Comparison of ENCODE assay signal across 17 cellular contexts in the genomic region with DNA sequence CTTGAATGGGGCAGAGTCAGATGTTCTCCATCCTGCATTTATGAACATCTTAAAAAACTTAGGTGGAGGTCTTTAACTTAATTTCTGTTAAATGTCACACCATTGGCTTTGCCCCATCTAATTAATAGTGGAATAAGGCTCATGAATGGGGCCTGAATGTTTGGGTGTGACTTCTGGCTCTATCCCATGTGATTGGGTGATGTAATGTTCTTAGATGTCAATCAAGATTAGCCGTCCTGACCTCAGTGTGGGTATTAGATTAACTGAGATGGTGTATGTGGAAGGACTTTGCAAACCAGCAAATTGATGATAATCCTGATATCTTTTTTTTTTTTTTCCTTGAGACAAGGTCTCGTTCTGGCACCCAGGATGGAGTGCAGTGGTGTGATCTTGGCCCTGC. TPM values are rescaled to one million over a fixed set of nuclear protein-coding genes. Genes with fewer than 3 reads are reported as not detected.
DNase-seq lines count a peak whose midpoint lies in the region; ATAC-seq, FAIRE-seq and TF ChIP-seq lines count a peak whose summit lies in the region.
"Had no signal": no experiment of that assay in that cellular context is flagged by ENCODE, and none has a peak within 500 bp of the region (broad histone marks: within the 10 kb centered on the region; RNA-seq: fewer than 3 reads in every experiment).

No MANE protein-coding gene starts in this region.

- no TSS peak for BruUV-seq in HepG2 (replicated peaks; lab: Mats Ljungman, UMichigan)

- no peaks in the 10 kb centered on the region for H3K36me3 ChIP-seq in esophagus (ENCODE audit: control insufficient read depth in 2 of 2, insufficient read depth in 2 of 2, low read length in 1 of 2)
- H3K36me3 ChIP-seq in smooth muscle cell (ENCODE audit: low read depth), result no peaks in the 10 kb centered on the region
- no peaks in the 10 kb centered on the region for H3K36me3 ChIP-seq in HepG2 (replicated peaks in 1 of 2; ENCODE audit: control insufficient read depth in 1 of 2, insufficient read depth in 2 of 2, low read length in 2 of 2)

- no peaks in the 10 kb centered on the region for H3K9me3 ChIP-seq in esophagus (ENCODE audit: control insufficient read depth in 2 of 2, insufficient read depth in 1 of 2, low read depth in 1 of 2, low read length in 1 of 2)
- no peaks in the 10 kb centered on the region for H3K9me3 ChIP-seq in smooth muscle cell (replicated peaks; ENCODE audit: low read depth)
- H3K9me3 ChIP-seq in HepG2 (ENCODE audit: low read length), result no peaks in the 10 kb centered on the region

- H3K4me2 ChIP-seq in smooth muscle cell (peak overlapping the region; percentile 68), HepG2 (ENCODE audit: low read depth, low read length) (no peak overlapping the region)
- H3K4me2 ChIP-seq: PC-9 had no signal

- peaks cover 5% of the 10 kb centered on the region for H3F3A ChIP-seq in smooth muscle cell (ENCODE audit: low read depth)

- DNase-seq in D721Med (ENCODE audit: insufficient read length, low spot score) (no peak), smooth muscle cell (lab: John Stamatoyannopoulos, UW; ENCODE audit: unreplicated experiment) (no peak), HepG2 (ENCODE audit: low spot score) (no peak), coronary artery (ENCODE audit: low spot score) (no peak), mesenteric fat pad (ENCODE audit: low spot score) (no peak), NCI-H2107 treated with DMSO at 0.1 percent for 48 hours (lab: John Stamatoyannopoulos, UW; ENCODE audit: unreplicated experiment) (no peak)
- DNase-seq: H7, MV-4-11, NCI-H1417 treated with DMSO at 0.1 percent for 48 hours, NCI-H2029, NCI-H2171 treated with DMSO at 0.1 percent for 48 hours, NCI-H774, PC-9 had no signal

- no peaks in the 10 kb centered on the region for H3K27me3 ChIP-seq in esophagus (ENCODE audit: control insufficient read depth in 1 of 2, insufficient read depth in 2 of 2, low read length in 2 of 2)
- H3K27me3 ChIP-seq in smooth muscle cell (ENCODE audit: low read depth), result no peaks in the 10 kb centered on the region
- H3K27me3 ChIP-seq in HepG2 (ENCODE audit: control insufficient read depth in 1 of 2, insufficient read depth in 2 of 2, low read length in 2 of 2), result no peaks in the 10 kb centered on the region; a peak in 1 of 5 replicates

- H3K27ac ChIP-seq in VCaP, result peak overlapping the region; percentile 15
- H3K27ac ChIP-seq in esophagus (ENCODE audit: low read depth in 2 of 2, low read length in 1 of 2), result peak overlapping the region; percentile 64 to 80
- H3K27ac ChIP-seq in smooth muscle cell (ENCODE audit: low read depth), result peak overlapping the region; percentile 59
- H3K27ac ChIP-seq in HepG2 (ENCODE audit: extremely low read length, insufficient read depth, low read length), result no peak overlapping the region
- H3K27ac ChIP-seq in coronary artery, result no peak overlapping the region
- H3K27ac ChIP-seq: HL-60, PC-9 had no signal

- in situ Hi-C loops in HepG2 (cut with HindIII; ENCODE audit: extremely low pct_ligation_motif_present, low pct_unique_long_range_greater_than_20kb), result no loop called here

- TF ChIP-seq EP300 in HepG2 (IDR thresholded peaks at IDR 0.05; ENCODE audit: low read depth in 2 of 2, low read length in 2 of 2) (no peak), HepG2 (CRISPR knock-in tag; IDR thresholded peaks at IDR 0.05; ENCODE audit: borderline replicate concordance) (no peak)

- H3K79me2 ChIP-seq in smooth muscle cell (ENCODE audit: low read depth), result peaks cover 32% of the 10 kb centered on the region
- no peaks in the 10 kb centered on the region for H3K79me2 ChIP-seq in HepG2 (ENCODE audit: insufficient read depth, low read length)

- H4K20me1 ChIP-seq in smooth muscle cell (ENCODE audit: low read depth), result no peaks in the 10 kb centered on the region
- no peaks in the 10 kb centered on the region for H4K20me1 ChIP-seq in HepG2 (ENCODE audit: insufficient read depth, low read length)

- 63 to 74% methylated on average over 2 of the region's 2 CpGs for WGBS in esophagus, 2 donors
- WGBS in smooth muscle cell (ENCODE audit: low lambda C conversion rate), result 83% methylated on average over 2 of the region's 2 CpGs
- WGBS in HepG2 (ENCODE audit: low lambda C conversion rate), result 15% methylated on average over 2 of the region's 2 CpGs

- peak; percentile 67 for FAIRE-seq in D721Med (lab: Jason Lieb, UNC)
- FAIRE-seq in HepG2 (lab: Jason Lieb, UNC), result no peak
- FAIRE-seq: HTR-8/SVneo had no signal

- H3K4me1 ChIP-seq in esophagus (ENCODE audit: control insufficient read depth in 2 of 2, insufficient read depth in 2 of 2, low read length in 1 of 2), result peaks cover 0 to 4% of the 10 kb centered on the region in 2 donors
- peaks cover 7% of the 10 kb centered on the region for H3K4me1 ChIP-seq in smooth muscle cell (ENCODE audit: low read depth)
- H3K4me1 ChIP-seq in HepG2 (ENCODE audit: insufficient read depth, low read length), result no peaks in the 10 kb centered on the region

- H3K4me3 ChIP-seq in esophagus (ENCODE audit: low read depth in 1 of 2, low read length in 2 of 2), result no peak overlapping the region
- H3K4me3 ChIP-seq in smooth muscle cell, result no peak overlapping the region
- H3K4me3 ChIP-seq in HepG2 (replicated peaks in 1 of 3; ENCODE audit: insufficient read depth in 1 of 3, low read depth in 2 of 3, low read length in 3 of 3), result no peak overlapping the region
- H3K4me3 ChIP-seq in coronary artery, result no peak overlapping the region
- H3K4me3 ChIP-seq: PC-9 had no signal

- TF ChIP-seq CTCF in D721Med (IDR thresholded peaks at IDR 0.05; ENCODE audit: insufficient read depth, missing control alignments), result no peak
- TF ChIP-seq CTCF in VCaP (conservative IDR thresholded peaks at IDR 0.05), result no peak
- no peak for TF ChIP-seq CTCF in smooth muscle cell (IDR thresholded peaks at IDR 0.05; ENCODE audit: borderline replicate concordance, insufficient read depth, poor library complexity, severe bottlenecking)
- TF ChIP-seq CTCF in HepG2 (CRISPR knock-in tag; IDR thresholded peaks at IDR 0.05), result no peak
- no peak for TF ChIP-seq CTCF in coronary artery (IDR thresholded peaks at IDR 0.05)

- no peak for TF ChIP-seq RAD21 in HepG2 (CRISPR knock-in tag; IDR thresholded peaks at IDR 0.05)

- no peak for ATAC-seq in HepG2

- POLR2A ChIA-PET in HepG2 (lab: Yijun Ruan, JAX), result no interaction called here

- H3K9ac ChIP-seq in smooth muscle cell (ENCODE audit: low read depth) (no peak overlapping the region), HepG2 (ENCODE audit: insufficient read depth, low read depth, low read length) (no peak overlapping the region)

- no peak for TF ChIP-seq POLR2A in HepG2 (IDR thresholded peaks at IDR 0.05; ENCODE audit: insufficient read depth in 1 of 2, low read depth in 2 of 2, low read length in 2 of 2)

- intact Hi-C loops in HepG2 (cut with micrococcal nuclease; ENCODE audit: unreplicated experiment), result no loop called here

- CTCF ChIA-PET in HepG2 (lab: Yijun Ruan, JAX; ENCODE audit: low intra/inter-chr PET ratio, low total read pairs), result no interaction called here

- H2AFZ ChIP-seq in smooth muscle cell (ENCODE audit: low read depth) (no peak overlapping the region), HepG2 (ENCODE audit: low read length) (no peak overlapping the region)
- H2AFZ ChIP-seq: PC-9 had no signal

TF ChIP-seq in HepG2, 621 proteins besides CTCF, POLR2A, EP300 and RAD21 (continues in another document):
- no peak for TF ChIP-seq CENPX (CRISPR knock-in tag; IDR thresholded peaks at IDR 0.05)

RNA-seq across cellular contexts. Expression of gene C1orf21, which starts 38.1 kb away (rescaled TPM):
- 10 to 100 TPM; 26.8 to 29.7 TPM for polyA plus RNA-seq in esophagus
- 39.4 and 76.8 TPM in 2 replicates for total RNA-seq in smooth muscle cell
- 24.2 and 31.4 TPM in 2 replicates for polyA plus RNA-seq in smooth muscle cell
- not detected in 2 replicates for total RNA-seq in HepG2 (2016; rRNA removed; fragmentation: Illumina TruSeq; extraction: Trizol)
- total RNA-seq in HepG2 (2016; cell fraction: cytosol; rRNA removed; fragmentation: Illumina TruSeq; extraction: Trizol; ENCODE audit: low read depth), result not detected in 2 replicates
- total RNA-seq in HepG2 (2016; cell fraction: insoluble cytoplasmic fraction; rRNA removed; fragmentation: Illumina TruSeq; extraction: Trizol), result not detected in 2 replicates
- not detected in 2 replicates for total RNA-seq in HepG2 (2016; cell fraction: membrane; rRNA removed; fragmentation: Illumina TruSeq; extraction: Trizol)
- total RNA-seq in HepG2 (2016; cell fraction: nucleus; rRNA removed; fragmentation: Illumina TruSeq; extraction: Trizol), result not detected in 2 replicates
- polyA plus RNA-seq in HepG2 (2011; rRNA removed), result not detected in 2 replicates
- polyA plus RNA-seq in HepG2 (2011; cell fraction: cytosol; rRNA removed), result not detected in 2 replicates
- not detected in 2 replicates for polyA plus RNA-seq in HepG2 (2011; cell fraction: nucleus; rRNA removed)
- polyA plus RNA-seq in HepG2 (2012), result not detected in 2 replicates
- not detected in 2 replicates for polyA plus RNA-seq in HepG2 (2016; cell fraction: cytosol; fragmentation: Illumina TruSeq; extraction: Trizol; ENCODE audit: low read depth)
- not detected in 2 replicates for polyA plus RNA-seq in HepG2 (2016; cell fraction: insoluble cytoplasmic fraction; fragmentation: Illumina TruSeq; extraction: Trizol; ENCODE audit: low read depth)
- polyA plus RNA-seq in HepG2 (2016; cell fraction: membrane; fragmentation: Illumina TruSeq; extraction: Trizol; ENCODE audit: low read depth), result not detected in 2 replicates
- polyA plus RNA-seq in HepG2 (2016; cell fraction: nucleus; fragmentation: Illumina TruSeq; extraction: Trizol; ENCODE audit: insufficient read depth, low read depth), result not detected in 2 replicates
- polyA minus RNA-seq in HepG2 (2011; rRNA and poly(A)+ RNA removed; ENCODE audit: low replicate concordance), result not detected in 2 replicates
- not detected in 2 replicates for polyA minus RNA-seq in HepG2 (2011; cell fraction: cytosol; rRNA and poly(A)+ RNA removed)
- not detected in 2 replicates for polyA minus RNA-seq in HepG2 (2011; cell fraction: nucleus; rRNA and poly(A)+ RNA removed)
- 49.5 TPM for total RNA-seq in mesenteric fat pad

Comparison
In these comparisons a context has a peak if more than half of its experiments do, and no peak if none do; other contexts are left out.
1. H3K27ac ChIP-seq: peak in VCaP (single experiment), esophagus (2 of 2) and smooth muscle cell (single experiment); none in HepG2 (single experiment) and coronary artery (0 of 2).
2. RNA of gene C1orf21, which starts 38.1 kb away (total RNA-seq): 49.5 TPM in mesenteric fat pad (single experiment) and 39.4 to 76.8 TPM in smooth muscle cell; not detected in HepG2; every median in the first group is over 10 times any median in the second.